In genomic region chr9:83992901-83993300, GRCh38 we compare ENCODE assay signal across 22 cellular contexts.
"Had no signal": no experiment of that assay in that cellular context is flagged by ENCODE, and none has a peak within 500 bp of the region (broad histone marks: within the 10 kb centered on the region; RNA-seq: fewer than 3 reads in every experiment).

No MANE protein-coding gene starts in this region.

- DNase-seq: dorsolateral prefrontal cortex; effector CD4-positive, alpha-beta T cell; effector memory CD4-positive, alpha-beta T cell; foreskin keratinocyte; heart left ventricle; hypothalamus; immature natural killer cell; islet precursor cell; kidney; kidney glomerular epithelial cell; left colon; left ventricle myocardium inferior; lower lobe of right lung; mucosa of descending colon had no signal

- ATAC-seq: foreskin keratinocyte, gastroesophageal sphincter, heart left ventricle, lower lobe of right lung had no signal

- H3K9me3 Mint-ChIP-seq: immature natural killer cell had no signal

- H3K27me3 ChIP-seq: dorsolateral prefrontal cortex, esophagus muscularis mucosa, foreskin keratinocyte, gastroesophageal sphincter, heart left ventricle, hepatocyte had no signal

- H3K4me2 ChIP-seq: hepatocyte had no signal

- H3K9me3 ChIP-seq: esophagus muscularis mucosa, gastroesophageal sphincter, heart left ventricle, left ventricle myocardium inferior, lower lobe of right lung, mucosa of descending colon had no signal

- FAIRE-seq: colon, endothelial cell of umbilical vein, frontal cortex, kidney had no signal

- H3K36me3 ChIP-seq: esophagus muscularis mucosa, gastroesophageal sphincter had no signal

- H3K4me3 Mint-ChIP-seq: immature natural killer cell, mesothelial cell of epicardium had no signal

- H3K27ac ChIP-seq: coronary artery, dorsolateral prefrontal cortex, esophagus muscularis mucosa, foreskin keratinocyte, gastroesophageal sphincter, heart left ventricle, hepatocyte, left ventricle myocardium inferior, lower lobe of right lung had no signal

- H3K27ac Mint-ChIP-seq: immature natural killer cell, mesothelial cell of epicardium had no signal

- H2AFZ ChIP-seq: hepatocyte had no signal

- H3K4me3 ChIP-seq: coronary artery, dorsolateral prefrontal cortex, esophagus muscularis mucosa, gastroesophageal sphincter, heart left ventricle, hepatocyte, left ventricle myocardium inferior, lower lobe of right lung, mucosa of descending colon had no signal

- H3K4me1 ChIP-seq: foreskin keratinocyte, left ventricle myocardium inferior, lower lobe of right lung had no signal
